8 cellular contexts compared by ENCODE assay signal in genomic region chr2:95323347-95324155, GRCh38. TPM values are rescaled to one million over a fixed set of nuclear protein-coding genes. Genes with fewer than 3 reads are reported as not detected.
DNase-seq lines count a peak whose midpoint lies in the region; ATAC-seq and TF ChIP-seq lines count a peak whose summit lies in the region.

No MANE protein-coding gene starts in this region.

- TF ChIP-seq CTCF in fibroblast of pulmonary artery (IDR thresholded peaks at IDR 0.05; ENCODE audit: low read length, missing control alignments) (peak; percentile 30), transverse colon (IDR thresholded peaks at IDR 0.05) (peak; percentile 38 to 61 (median 58))

- TF ChIP-seq POLR2A in transverse colon (IDR thresholded peaks at IDR 0.05), result no peak

- ATAC-seq in HG03432 (IDR thresholded peaks at IDR 0.05; ENCODE audit: unreplicated experiment), result no peak

- no peak overlapping the region for H3K27ac ChIP-seq in transverse colon

- H3K4me3 ChIP-seq in fibroblast of pulmonary artery (replicated peaks; ENCODE audit: low read depth, low read length) (no peak overlapping the region), transverse colon (no peak overlapping the region)

- intact Hi-C loops in transverse colon (cut with DNase I; ENCODE audit: low total_unique reads), result no loop called here

- H3K4me1 ChIP-seq in transverse colon, result no peaks in the 10 kb centered on the region

- H3K36me3 ChIP-seq in transverse colon, result no peaks in the 10 kb centered on the region

- TF ChIP-seq EP300 in transverse colon (IDR thresholded peaks at IDR 0.05; ENCODE audit: low read depth), result no peak

- in situ Hi-C loops in transverse colon (cut with MboI; ENCODE audit: low pct_ligation_motif_present in 1 of 4, low pct_unique_long_range_greater_than_20kb in 1 of 4, low sequenced_read_pairs in 3 of 4), result no loop called here

- H3K9me3 ChIP-seq in transverse colon, result no peaks in the 10 kb centered on the region

- no peaks in the 10 kb centered on the region for H3K27me3 ChIP-seq in transverse colon

- DNase-seq in activated CD8-positive, alpha-beta memory T cell treated with anti-CD3 and anti-CD28 coated beads, Interleukin-2, amount 50 U/mL, for 48 hours, result peak; percentile 57
- DNase-seq in activated CD8-positive, alpha-beta memory T cell treated with anti-CD3 and anti-CD28 coated beads, Interleukin-2, amount 50 U/mL, for 4 hours, result no peak
- DNase-seq in NCI-H526 treated with DMSO at 0.1 percent for 48 hours (lab: John Stamatoyannopoulos, UW) (peak; percentile 21), fibroblast of pulmonary artery (ENCODE audit: low read depth) (no peak), transverse colon (peak; percentile 44), GOT3 (lab: John Stamatoyannopoulos, UW) (no peak)
- no peak for DNase-seq in activated CD8-positive, alpha-beta memory T cell treated with anti-CD3 and anti-CD28 coated beads for 24 hours

- 71% methylated on average over 26 of the region's 26 CpGs; no CpG with 5 or more reads in 1 of the 2 donors for WGBS in transverse colon (ENCODE audit: low coverage in 1 of 2), 2 donors

RNA-seq across cellular contexts. Expression of gene KCNIP3, which starts 26.4 kb away (rescaled TPM):
- 1 to 10 TPM; 1.8 to 4.0 (median 2.2) TPM for total RNA-seq in transverse colon

RNA-seq across cellular contexts. Expression of gene PROM2, which starts 49.3 kb away (rescaled TPM):
- total RNA-seq in transverse colon, result 10 to 100 TPM; 20.2 to 46.6 (median 28.6) TPM

Comparison
In these comparisons a context has a peak if more than half of its experiments do, and no peak if none do; other contexts are left out.
1. DNase-seq: peak in activated CD8-positive, alpha-beta memory T cell treated with anti-CD3 and anti-CD28 coated beads, Interleukin-2, amount 50 U/mL, for 48 hours (single experiment), NCI-H526 treated with DMSO at 0.1 percent for 48 hours (single experiment) and transverse colon (single experiment); none in activated CD8-positive, alpha-beta memory T cell treated with anti-CD3 and anti-CD28 coated beads, Interleukin-2, amount 50 U/mL, for 4 hours (single experiment), fibroblast of pulmonary artery (single experiment), GOT3 (single experiment) and activated CD8-positive, alpha-beta memory T cell treated with anti-CD3 and anti-CD28 coated beads for 24 hours (single experiment).